8 cellular contexts compared by ENCODE assay signal in genomic region chr20:35269055-35269781, GRCh38. TPM values are rescaled to one million over a fixed set of nuclear protein-coding genes. Genes with fewer than 3 reads are reported as not detected.
DNase-seq lines count a peak whose midpoint lies in the region; ATAC-seq and TF ChIP-seq lines count a peak whose summit lies in the region.

No MANE protein-coding gene starts in this region.

- H3K4me3 Mint-ChIP-seq in Calu3 (ENCODE audit: low read depth, unreplicated experiment), result no peak overlapping the region
- no peak overlapping the region for H3K4me3 Mint-ChIP-seq in activated naive CD8-positive, alpha-beta T cell treated with anti-CD3 and anti-CD28 coated beads, Interleukin-2, amount 50 U/mL, for 24 hours
- no peak overlapping the region for H3K4me3 Mint-ChIP-seq in progenitor cell of endocrine pancreas (ENCODE audit: low read depth)

- no TSS peak for BruUV-seq in Calu3 (replicated peaks; lab: Mats Ljungman, UMichigan)

- H3K4me3 ChIP-seq in HL-60 (replicated peaks; ENCODE audit: insufficient read depth, low read length) (no peak overlapping the region), heart right ventricle (no peak overlapping the region)

- H3K27me3 ChIP-seq in HL-60 (ENCODE audit: insufficient read depth, poor library complexity, severe bottlenecking) (no peaks in the 10 kb centered on the region), heart right ventricle (no peaks in the 10 kb centered on the region)

- peaks cover 31% of the 10 kb centered on the region for H3K36me3 Mint-ChIP-seq in Calu3 (ENCODE audit: insufficient read depth, unreplicated experiment)
- H3K36me3 Mint-ChIP-seq in activated naive CD8-positive, alpha-beta T cell treated with anti-CD3 and anti-CD28 coated beads, Interleukin-2, amount 50 U/mL, for 24 hours (ENCODE audit: low read depth), result peaks cover 2% of the 10 kb centered on the region
- H3K36me3 Mint-ChIP-seq in progenitor cell of endocrine pancreas (ENCODE audit: insufficient read depth), result peaks cover 10% of the 10 kb centered on the region

- H3K9me3 ChIP-seq in heart right ventricle, result no peaks in the 10 kb centered on the region

- H3K27ac ChIP-seq in HL-60 (replicated peaks) (no peak overlapping the region), heart right ventricle (no peak overlapping the region)

- H3K4me1 ChIP-seq in heart right ventricle, result peaks cover 0 to 16% (median under 1%) of the 10 kb centered on the region in 9 donors

- H3K9me3 Mint-ChIP-seq in Calu3 (ENCODE audit: low read depth, unreplicated experiment), result no peaks in the 10 kb centered on the region
- no peaks in the 10 kb centered on the region for H3K9me3 Mint-ChIP-seq in activated naive CD8-positive, alpha-beta T cell treated with anti-CD3 and anti-CD28 coated beads, Interleukin-2, amount 50 U/mL, for 24 hours
- peaks cover 7% of the 10 kb centered on the region for H3K9me3 Mint-ChIP-seq in progenitor cell of endocrine pancreas (ENCODE audit: low read depth)

- H3K27ac Mint-ChIP-seq in Calu3 (ENCODE audit: unreplicated experiment), result peak overlapping the region; percentile 19
- no peak overlapping the region for H3K27ac Mint-ChIP-seq in activated naive CD8-positive, alpha-beta T cell treated with anti-CD3 and anti-CD28 coated beads, Interleukin-2, amount 50 U/mL, for 24 hours
- H3K27ac Mint-ChIP-seq in progenitor cell of endocrine pancreas, result no peak overlapping the region

- H3K27me3 Mint-ChIP-seq in Calu3 (ENCODE audit: unreplicated experiment) (no peaks in the 10 kb centered on the region), progenitor cell of endocrine pancreas (no peaks in the 10 kb centered on the region)
- no peaks in the 10 kb centered on the region for H3K27me3 Mint-ChIP-seq in activated naive CD8-positive, alpha-beta T cell treated with anti-CD3 and anti-CD28 coated beads, Interleukin-2, amount 50 U/mL, for 24 hours

- peak; percentile 55 for ATAC-seq in activated naive CD8-positive, alpha-beta T cell treated with anti-CD3 and anti-CD28 coated beads, Interleukin-2, amount 50 U/mL, for 24 hours
- ATAC-seq in heart right ventricle (peak; percentile 43 to 76 (median 70)), GM19455 (IDR thresholded peaks at IDR 0.05; ENCODE audit: unreplicated experiment) (no peak), HG03565 (IDR thresholded peaks at IDR 0.05; ENCODE audit: unreplicated experiment) (no peak)

- CTCF ChIA-PET in Calu3 (lab: Charles Lee), result interaction anchor here (0.6 to 4.8 kb wide), 8 partner anchors 9 to 173 kb away, joined by 3 to 50 read pairs (median 3); partner anchors contain the start of genes EDEM2 and MMP24OS

- peaks cover 25% of the 10 kb centered on the region for H3K4me1 Mint-ChIP-seq in Calu3 (ENCODE audit: low read depth, unreplicated experiment)
- no peaks in the 10 kb centered on the region for H3K4me1 Mint-ChIP-seq in activated naive CD8-positive, alpha-beta T cell treated with anti-CD3 and anti-CD28 coated beads, Interleukin-2, amount 50 U/mL, for 24 hours
- H3K4me1 Mint-ChIP-seq in progenitor cell of endocrine pancreas (ENCODE audit: low read depth), result peaks cover 5% of the 10 kb centered on the region

- peak; percentile 90 for DNase-seq in Calu3
- DNase-seq in HL-60 (ENCODE audit: low read depth in 1 of 2, low spot score in 1 of 2), result peak in 1 of 2 experiments; percentile 56
- DNase-seq in RKO (ENCODE audit: low spot score), result peak; percentile 66
- peak; percentile 66 for DNase-seq in activated naive CD8-positive, alpha-beta T cell treated with anti-CD3 and anti-CD28 coated beads, Interleukin-2, amount 50 U/mL, for 24 hours
- DNase-seq in heart right ventricle, result peak; percentile 52 to 63
- DNase-seq in progenitor cell of endocrine pancreas (ENCODE audit: low spot score, unreplicated experiment), result peak; percentile 66

- intact Hi-C loops in Calu3 (cut with micrococcal nuclease; ENCODE audit: unreplicated experiment), result loop anchor here (2.0 to 5.0 kb wide), 2 partner anchors 124 to 172 kb away; no protein-coding TSS in a partner anchor
- intact Hi-C loops in heart right ventricle (cut with DNase I), result loop anchor here in 4 of 10 donors (5.0 to 10.0 kb wide), 5 partner anchors 122 to 434 kb away; partner anchors contain the start of genes EDEM2 (in 3 of the 4) and TRPC4AP (in 1 of the 4)

- WGBS in heart right ventricle, 2 donors, result 59 to 60% methylated on average over 14 of the region's 14 CpGs

- TF ChIP-seq CTCF in Calu3 (IDR thresholded peaks at IDR 0.05; ENCODE audit: unreplicated experiment), result peak; percentile 90
- peak; percentile 67 for TF ChIP-seq CTCF in HL-60 (IDR thresholded peaks at IDR 0.05; ENCODE audit: insufficient read depth, low read length)
- TF ChIP-seq CTCF in heart right ventricle (IDR thresholded peaks at IDR 0.05), result peak; percentile 43 to 78 (median 72)
- TF ChIP-seq CTCF in progenitor cell of endocrine pancreas (IDR thresholded peaks at IDR 0.05; ENCODE audit: unreplicated experiment), result peak; percentile 89

- H3K36me3 ChIP-seq in heart right ventricle, result peaks cover 0 to 81% (median 21%) of the 10 kb centered on the region in 9 donors

RNA-seq across cellular contexts. Expression of gene MMP24OS, which starts 8.7 kb away (rescaled TPM):
- total RNA-seq in Calu3 (2022), result 86.8 and 95.4 TPM in 2 replicates
- total RNA-seq in heart right ventricle, result 10 to 100 TPM; 36.8 to 62.4 (median 46.1) TPM
- polyA plus RNA-seq in heart right ventricle, result 10 to 100 TPM; 14.4 to 64.1 TPM
- 55.6 and 59.1 TPM in 2 replicates for total RNA-seq in progenitor cell of endocrine pancreas

RNA-seq across cellular contexts. Expression of gene EIF6, which starts 15.4 kb away (rescaled TPM):
- total RNA-seq in Calu3 (2022) (271 and 317 TPM in 2 replicates), heart right ventricle (10 to 100 TPM; 28.2 to 57.5 (median 39.0) TPM), progenitor cell of endocrine pancreas (108 and 109 TPM in 2 replicates)
- polyA plus RNA-seq in heart right ventricle, result 100 to 1,000 TPM in 1 of 2 donors, 10 to 100 TPM in 1; 33.4 to 155 TPM

RNA-seq across cellular contexts. Expression of gene FAM83C, which starts 23.0 kb away (rescaled TPM):
- total RNA-seq in Calu3 (2022) (0.12 TPM in 1 of 2 replicates, not detected in the other), heart right ventricle (not detected), progenitor cell of endocrine pancreas (not detected in 2 replicates)
- under 1 TPM in 1 of 2 donors, not detected in 1; 0.03 TPM for polyA plus RNA-seq in heart right ventricle

RNA-seq across cellular contexts. Expression of gene MMP24, which starts 42.7 kb away (rescaled TPM):
- total RNA-seq in Calu3 (2022) (5.8 and 8.2 TPM in 2 replicates), heart right ventricle (1 to 10 TPM in 1 of 10 donors, under 1 TPM in 8, not detected in 1; 0.09 to 1.2 (median 0.35) TPM), progenitor cell of endocrine pancreas (3.4 TPM in 2 replicates)
- polyA plus RNA-seq in heart right ventricle, result under 1 TPM; 0.09 to 0.22 TPM

Comparison
In these comparisons a context has a peak if more than half of its experiments do, and no peak if none do; other contexts are left out.
1. ATAC-seq: peak in activated naive CD8-positive, alpha-beta T cell treated with anti-CD3 and anti-CD28 coated beads, Interleukin-2, amount 50 U/mL, for 24 hours (single experiment) and heart right ventricle (8 of 8); none in GM19455 (single experiment) and HG03565 (single experiment).
2. Peak in every context shown above with its lines, with median percentiles within 50 percentile points of each other: CTCF ChIP-seq.